Comparison of ENCODE assay signal across 8 cellular contexts in genomic region chr6:155314092-155314772, GRCh38. TPM values are rescaled to one million over a fixed set of nuclear protein-coding genes. Genes with fewer than 3 reads are reported as not detected.
DNase-seq lines count a peak whose midpoint lies in the region; ATAC-seq and TF ChIP-seq lines count a peak whose summit lies in the region.

Gene TFB1M, minus strand, starts transcription at chr6:155314484. Its CDS starts 56 bp downstream, at chr6:155314428.

- WGBS in heart left ventricle, 4 donors: 0 to 1% (median 0%) methylated on average over 6 to 52 of the region's 52 CpGs
- WGBS in upper lobe of left lung, 2 donors: 0% methylated on average over 8 to 28 of the region's 52 CpGs

- peak; percentile 97 for DNase-seq in NCI-H1417 treated with DMSO at 0.1 percent for 48 hours (lab: John Stamatoyannopoulos, UW)
- peak; percentile 93 to 99 (median 96) for DNase-seq in T-helper 1 cell
- DNase-seq in amniotic epithelial cell (ENCODE audit: low read depth): peak; percentile 98
- DNase-seq in heart left ventricle: peak; percentile 98 to 99 (median 99)
- DNase-seq in pons (ENCODE audit: low spot score): peak; percentile 98
- peak; percentile 98 to 99 for DNase-seq in upper lobe of left lung

- ATAC-seq in HG02763 (IDR thresholded peaks at IDR 0.05; ENCODE audit: unreplicated experiment) (peak; percentile 96), heart left ventricle (peak; percentile 99), upper lobe of left lung (ENCODE audit: low FRiP score in 2 of 2) (peak; percentile 99 to 100)

- H3K4me3 ChIP-seq in GM12875 (ENCODE audit: low read depth, low read length) (peak within 1 kb of the TSS; percentile 48), heart left ventricle (peak within 1 kb of the TSS; percentile 38 to 91 (median 78)), upper lobe of left lung (peak within 1 kb of the TSS; percentile 71 to 90 (median 78))

- H3K4me1 ChIP-seq in heart left ventricle: peaks cover 0 to 25% (median 6%) of the 10 kb centered on the region in 12 donors
- H3K4me1 ChIP-seq in upper lobe of left lung: peaks cover 0 to 11% (median 5%) of the 10 kb centered on the region in 4 donors

- no peak for TF ChIP-seq CTCF in GM12875 (IDR thresholded peaks at IDR 0.05; ENCODE audit: borderline replicate concordance, insufficient read depth, low read depth, low read length)
- peak in 1 of 12 donors; percentile 4 for TF ChIP-seq CTCF in heart left ventricle (IDR thresholded peaks at IDR 0.05)
- TF ChIP-seq CTCF in upper lobe of left lung (IDR thresholded peaks at IDR 0.05): peak in 1 of 6 experiments; percentile 16

- H3K27ac ChIP-seq in heart left ventricle: peak within 1 kb of the TSS; percentile 45 to 95 (median 85)
- H3K27ac ChIP-seq in upper lobe of left lung: peak within 1 kb of the TSS; percentile 78 to 86 (median 84)

- no peaks in the 10 kb centered on the region for H3K27me3 ChIP-seq in heart left ventricle
- no peaks in the 10 kb centered on the region for H3K27me3 ChIP-seq in upper lobe of left lung

- TF ChIP-seq POLR2A in heart left ventricle (IDR thresholded peaks at IDR 0.05): peak in 1 of 2 donors; percentile 90
- TF ChIP-seq POLR2A in upper lobe of left lung (IDR thresholded peaks at IDR 0.05): peak in 3 of 4 donors; percentile 40 to 89 (median 75)

- intact Hi-C loops in heart left ventricle (cut with DNase I): loop anchor here in 4 of 10 donors (10.0 kb wide), 2 partner anchors 129 to 139 kb away; no protein-coding TSS in a partner anchor

- H3K9me3 ChIP-seq in heart left ventricle: no peaks in the 10 kb centered on the region
- H3K9me3 ChIP-seq in upper lobe of left lung: no peaks in the 10 kb centered on the region

- H3K36me3 ChIP-seq in heart left ventricle (peaks cover 0 to 33% (median 18%) of the 10 kb centered on the region in 9 donors), upper lobe of left lung (peaks cover 0 to 4% (median 0%) of the 10 kb centered on the region in 4 donors)

- no peak for TF ChIP-seq EP300 in upper lobe of left lung (IDR thresholded peaks at IDR 0.05)

RNA-seq across cellular contexts. Expression of gene TFB1M, which starts in this region (rescaled TPM):
- total RNA-seq in heart left ventricle (10 to 100 TPM; 11.4 to 24.5 (median 20.2) TPM), upper lobe of left lung (10 to 100 TPM in 5 of 6 donors, 1 to 10 TPM in 1; 4.2 to 19.6 (median 15.0) TPM)
- 10 to 100 TPM; 14.2 to 15.5 TPM for polyA plus RNA-seq in heart left ventricle

Comparison
In these comparisons a context has a peak if more than half of its experiments do, and no peak if none do; other contexts are left out.
1. Peak in every context shown above with its lines: DNase-seq, ATAC-seq, H3K4me3 ChIP-seq and H3K27ac ChIP-seq.